Comparison of ENCODE assay signal across 1 cellular context in genomic region chr2:231685349-231686191, GRCh38.
TF ChIP-seq lines count a peak whose summit lies in the region.

No MANE protein-coding gene starts in this region.

TF ChIP-seq in HepG2, 621 proteins besides CTCF, POLR2A, EP300 and RAD21 (continued from another document and continues in another):
- TF ChIP-seq ZBTB40 (IDR thresholded peaks at IDR 0.05): no peak
- 0 out of 2 replicates have a peak, but pooled peaks have one; percentile 63 for TF ChIP-seq ZBTB40 (CRISPR knock-in tag; IDR thresholded peaks at IDR 0.05)
- no peak for TF ChIP-seq NR2F2 (IDR thresholded peaks at IDR 0.05; ENCODE audit: borderline replicate concordance, low read depth)
- TF ChIP-seq ZNF597 (CRISPR knock-in tag; IDR thresholded peaks at IDR 0.05): no peak
- no peak for TF ChIP-seq IKZF4 (CRISPR knock-in tag; IDR thresholded peaks at IDR 0.05; ENCODE audit: borderline replicate concordance, low read depth, not compliant biosample characterization)
- TF ChIP-seq ZNF570 (CRISPR knock-in tag; IDR thresholded peaks at IDR 0.05; ENCODE audit: borderline replicate concordance): no peak
- TF ChIP-seq GTF3A (CRISPR knock-in tag; conservative IDR thresholded peaks at IDR 0.05): 0 out of 2 replicates have a peak, but pooled peaks have one; percentile 40
- no peak for TF ChIP-seq TRIM24 (CRISPR knock-in tag; IDR thresholded peaks at IDR 0.05)
- TF ChIP-seq ZNF850 (CRISPR knock-in tag; conservative IDR thresholded peaks at IDR 0.05): no peak
- TF ChIP-seq MZF1 (CRISPR knock-in tag; IDR thresholded peaks at IDR 0.05; ENCODE audit: borderline replicate concordance): no peak
- TF ChIP-seq DRAP1 (CRISPR knock-in tag; IDR thresholded peaks at IDR 0.05): no peak
- TF ChIP-seq FLYWCH1 (CRISPR knock-in tag; IDR thresholded peaks at IDR 0.05): no peak
- TF ChIP-seq ZNF414 (CRISPR knock-in tag; IDR thresholded peaks at IDR 0.05): no peak
- no peak for TF ChIP-seq ESRRA (CRISPR knock-in tag; IDR thresholded peaks at IDR 0.05; ENCODE audit: low read depth)
- TF ChIP-seq PRPF4 (IDR thresholded peaks at IDR 0.05; ENCODE audit: low read depth, low read length, poor library complexity, severe bottlenecking): no peak
- TF ChIP-seq ZNF564 (CRISPR knock-in tag; IDR thresholded peaks at IDR 0.05): no peak
- peak; percentile 76 for TF ChIP-seq THAP11 (CRISPR knock-in tag; IDR thresholded peaks at IDR 0.05)
- TF ChIP-seq KDM3A (CRISPR knock-in tag; IDR thresholded peaks at IDR 0.05; ENCODE audit: low read depth): 0 out of 2 replicates have a peak, but pooled peaks have one; percentile 11
- TF ChIP-seq ZNF629 (CRISPR knock-in tag; conservative IDR thresholded peaks at IDR 0.05): peak; percentile 95
- no peak for TF ChIP-seq PHF5A (CRISPR knock-in tag; IDR thresholded peaks at IDR 0.05; ENCODE audit: low read depth, unreplicated experiment)
- TF ChIP-seq NCOA2 (CRISPR knock-in tag; IDR thresholded peaks at IDR 0.05): 0 out of 2 replicates have a peak, but pooled peaks have one; percentile 30
- no peak for TF ChIP-seq ZSCAN12 (CRISPR knock-in tag; IDR thresholded peaks at IDR 0.05)
- no peak for TF ChIP-seq ZNF407 (CRISPR knock-in tag; IDR thresholded peaks at IDR 0.05; ENCODE audit: not compliant biosample characterization)
- TF ChIP-seq HOXA9 (CRISPR knock-in tag; IDR thresholded peaks at IDR 0.05; ENCODE audit: borderline replicate concordance): no peak
- TF ChIP-seq ZSCAN31 (CRISPR knock-in tag; IDR thresholded peaks at IDR 0.05; ENCODE audit: low read depth): 0 out of 2 replicates have a peak, but pooled peaks have one; percentile 38
- peak; percentile 67; the same call in 1 of the 2 replicates for TF ChIP-seq ZHX1 (CRISPR knock-in tag; IDR thresholded peaks at IDR 0.05; ENCODE audit: low read depth)
- no peak for TF ChIP-seq ZBTB2 (CRISPR knock-in tag; IDR thresholded peaks at IDR 0.05; ENCODE audit: low read depth)
- no peak for TF ChIP-seq ZMAT5 (CRISPR knock-in tag; IDR thresholded peaks at IDR 0.05; ENCODE audit: borderline replicate concordance, low read depth)
- no peak for TF ChIP-seq TAF15 (IDR thresholded peaks at IDR 0.05; ENCODE audit: low read depth, low read length, poor library complexity, severe bottlenecking)
- no peak for TF ChIP-seq FOXO1 (CRISPR knock-in tag; IDR thresholded peaks at IDR 0.05)
- peak; percentile 42; the same call in 1 of the 2 replicates for TF ChIP-seq TAF1 (CRISPR knock-in tag; IDR thresholded peaks at IDR 0.05)
